Comparison of ENCODE assay signal across 9 cellular contexts in genomic region chr11:108466405-108466804, GRCh38. TPM values are rescaled to one million over a fixed set of nuclear protein-coding genes. Genes with fewer than 3 reads are reported as not detected.
DNase-seq lines count a peak whose midpoint lies in the region; ATAC-seq, FAIRE-seq and TF ChIP-seq lines count a peak whose summit lies in the region.
"Had no signal": no experiment of that assay in that cellular context is flagged by ENCODE, and none has a peak within 500 bp of the region (broad histone marks: within the 10 kb centered on the region; RNA-seq: fewer than 3 reads in every experiment).

No MANE protein-coding gene starts in this region.

- peak overlapping the region; percentile 96; the same call in 1 of the 2 replicates for H3K27ac ChIP-seq in H1 (ENCODE audit: low read depth, low read length)

- H4K5ac ChIP-seq in H1 (ENCODE audit: insufficient read length, low read depth, low read length), result no peak overlapping the region

- H2BK5ac ChIP-seq in H1 (ENCODE audit: low read depth, low read length), result no peak overlapping the region

- no peak overlapping the region for H3K9ac ChIP-seq in NT2/D1 (ENCODE audit: insufficient read length, low read depth)
- H3K9ac ChIP-seq in H1 (replicated peaks in 1 of 4; ENCODE audit: extremely low read depth in 1 of 4, low read depth in 3 of 4, low read length in 3 of 4), result peak overlapping the region in 3 of 4 experiments; percentile 95 to 99 (median 98); a peak in 5 of 7 replicates

- peaks cover 21% of the 10 kb centered on the region for H3K4me1 Mint-ChIP-seq in CD14-positive monocyte

- no peaks in the 10 kb centered on the region for H3K79me1 ChIP-seq in H1 (ENCODE audit: low read depth, low read length)

- no peak overlapping the region for H3K14ac ChIP-seq in H1 (ENCODE audit: insufficient read length)

- H3K27ac Mint-ChIP-seq in CD14-positive monocyte, result peak overlapping the region; percentile 99 to 100 (median 100)

- peak overlapping the region; percentile 76 for H3K4me3 ChIP-seq in NT2/D1 (ENCODE audit: insufficient read length, low read depth)
- H3K4me3 ChIP-seq in H1 (ENCODE audit: extremely low read depth in 1 of 4, insufficient read depth in 2 of 4, low read depth in 3 of 4, low read length in 4 of 4), result peak overlapping the region; percentile 62 to 89 (median 78)
- peak overlapping the region; percentile 80 for H3K4me3 ChIP-seq in neuron (ENCODE audit: low read length)

- no peak for ATAC-seq in HG02938 (IDR thresholded peaks at IDR 0.05; ENCODE audit: unreplicated experiment)

- TF ChIP-seq EP300 in H1 (IDR thresholded peaks at IDR 0.05; ENCODE audit: borderline replicate concordance in 1 of 2, low read depth in 2 of 2, low read length in 2 of 2), result no peak

- no peak for TF ChIP-seq POLR2A in H1 (IDR thresholded peaks at IDR 0.05; ENCODE audit: control extremely low read depth in 1 of 2, low read depth in 2 of 2, low read length in 2 of 2)

- H3K4me3 Mint-ChIP-seq in CD14-positive monocyte, result peak overlapping the region; percentile 97 to 98

- no peak for TF ChIP-seq CTCF in CD14-positive monocyte (IDR thresholded peaks at IDR 0.05)
- TF ChIP-seq CTCF in H1 (IDR thresholded peaks at IDR 0.05; ENCODE audit: control extremely low read depth in 1 of 3, insufficient read depth in 1 of 3, low read depth in 1 of 3, low read length in 3 of 3), result no peak

- H3K18ac ChIP-seq in H1 (ENCODE audit: extremely low read depth, low read length), result no peak overlapping the region

- no peak for TF ChIP-seq RAD21 in H1 (IDR thresholded peaks at IDR 0.05 in 1 of 2, conservative IDR thresholded peaks at IDR 0.05 in 1 of 2; ENCODE audit: low read depth in 2 of 2, low read length in 2 of 2)

- FAIRE-seq in H1 (lab: Jason Lieb, UNC), result no peak

- no peak overlapping the region for H2AK5ac ChIP-seq in H1 (ENCODE audit: low read depth, low read length)

- no peaks in the 10 kb centered on the region for H4K20me1 ChIP-seq in H1 (replicated peaks in 1 of 2; ENCODE audit: control insufficient read depth in 1 of 2, insufficient read depth in 2 of 2, low read length in 2 of 2)

- WGBS in H1 (ENCODE audit: extremely low coverage in 1 of 2, insufficient coverage in 1 of 2, insufficient read length in 1 of 2, insufficient replicate concordance in 2 of 2, low coverage in 1 of 2, low lambda C conversion rate in 2 of 2, missing lambda C conversion rate in 1 of 2), 2 experiments, result 73% methylated on average over 7 of the region's 7 CpGs; no CpG with 5 or more reads in 1 of the 2 experiments

- no peak overlapping the region for H2BK120ac ChIP-seq in H1 (replicated peaks; ENCODE audit: low read depth, low read length)

- H3K23me2 ChIP-seq in H1 (ENCODE audit: low read depth, low read length), result peaks cover 3% of the 10 kb centered on the region

- no peak overlapping the region for H2BK15ac ChIP-seq in H1 (ENCODE audit: low read length)

- H2BK12ac ChIP-seq in H1 (ENCODE audit: low read depth, low read length), result no peak overlapping the region

- H3K4me1 ChIP-seq in NT2/D1 (ENCODE audit: insufficient read depth, insufficient read length) (no peaks in the 10 kb centered on the region), H1 (replicated peaks in 1 of 4; ENCODE audit: control insufficient read depth in 3 of 4, insufficient read depth in 4 of 4, low read length in 3 of 4) (no peaks in the 10 kb centered on the region; a peak in 1 of 7 replicates), neuron (ENCODE audit: insufficient read depth, low read length) (peaks cover 3% of the 10 kb centered on the region)

- no peaks in the 10 kb centered on the region for H3K79me2 ChIP-seq in H1 (ENCODE audit: control insufficient read depth in 1 of 2, insufficient read depth in 2 of 2, low read length in 2 of 2)

- no peaks in the 10 kb centered on the region for H3K36me3 Mint-ChIP-seq in CD14-positive monocyte

- H3K4me2 ChIP-seq in H1 (ENCODE audit: insufficient read depth in 1 of 2, low read depth in 2 of 2, low read length in 2 of 2), result peak overlapping the region; percentile 65 to 93

- H3K36me3 ChIP-seq in NT2/D1 (ENCODE audit: insufficient read depth, insufficient read length, low read length) (no peaks in the 10 kb centered on the region), H1 (ENCODE audit: control insufficient read depth in 2 of 4, insufficient read depth in 4 of 4, low read length in 3 of 4) (no peaks in the 10 kb centered on the region), neuron (ENCODE audit: insufficient read depth, low read length) (no peaks in the 10 kb centered on the region)

- H3K23ac ChIP-seq in H1 (ENCODE audit: insufficient read length), result no peak overlapping the region

- H4K91ac ChIP-seq in H1 (replicated peaks; ENCODE audit: insufficient read length, low read length), result no peak overlapping the region

- POLR2A ChIA-PET in H1 (lab: Charles Lee; ENCODE audit: partially characterized antibody), result interaction anchor here (0.7 to 1.2 kb wide), 4 partner anchors 32 to 182 kb away, joined by 3 to 4 read pairs (median 3); partner anchors contain the start of gene POGLUT3

- H3K9me3 ChIP-seq in NT2/D1 (ENCODE audit: insufficient read depth, low read length), result no peaks in the 10 kb centered on the region
- no peaks in the 10 kb centered on the region for H3K9me3 ChIP-seq in H1 (ENCODE audit: insufficient read depth in 2 of 2, low read depth in 1 of 2, low read length in 1 of 2)
- H3K9me3 ChIP-seq in neuron (ENCODE audit: low read length), result no peaks in the 10 kb centered on the region

- CTCF ChIA-PET in H1 (lab: Charles Lee; ENCODE audit: partially characterized antibody), result no interaction called here

- H2AFZ ChIP-seq in H1 (ENCODE audit: low read length) (peak overlapping the region; percentile 99; the same call in 1 of the 2 replicates), neuron (ENCODE audit: low read depth, low read length) (peak overlapping the region; percentile 75)

- DNase-seq in CD14-positive monocyte (ENCODE audit: low spot score) (no peak), NT2/D1 (ENCODE audit: low read depth, low spot score) (no peak), H1 (ENCODE audit: low read depth in 1 of 2, low spot score in 2 of 2) (no peak), NCI-H1092 (lab: John Stamatoyannopoulos, UW) (no peak), NCI-H526 treated with DMSO at 0.1 percent for 48 hours (lab: John Stamatoyannopoulos, UW) (no peak), LoVo (ENCODE audit: low spot score) (no peak)
- DNase-seq: stimulated activated CD4-positive, alpha-beta T cell treated with anti-CD3 and anti-CD28 coated beads, Interleukin-4, amount 100 ng/mL, for 1 hour had no signal

- no peak overlapping the region for H3K4ac ChIP-seq in H1 (replicated peaks; ENCODE audit: insufficient read length, low read depth, low read length)

- H2BK20ac ChIP-seq in H1 (ENCODE audit: low read length), result no peak overlapping the region

- no peak overlapping the region; the same call in 1 of the 2 replicates for H4K8ac ChIP-seq in H1 (ENCODE audit: extremely low read depth, insufficient read depth, low read length)

- peaks cover 3 to 4% (median 4%) of the 10 kb centered on the region in 3 donors for H3K27me3 Mint-ChIP-seq in CD14-positive monocyte (ENCODE audit: low read depth in 3 of 3)

- H3K56ac ChIP-seq in H1 (replicated peaks; ENCODE audit: insufficient read length, low read depth, low read length), result no peak overlapping the region

- H3K27me3 ChIP-seq in NT2/D1 (ENCODE audit: insufficient read depth, insufficient read length), result no peaks in the 10 kb centered on the region
- H3K27me3 ChIP-seq in H1 (replicated peaks in 1 of 4; ENCODE audit: control insufficient read depth in 3 of 4, extremely low read depth in 1 of 4, insufficient read depth in 3 of 4, low read length in 3 of 4), result no peaks in the 10 kb centered on the region
- no peaks in the 10 kb centered on the region for H3K27me3 ChIP-seq in neuron (ENCODE audit: insufficient read depth, low read length)

- no peaks in the 10 kb centered on the region for H3K9me3 Mint-ChIP-seq in CD14-positive monocyte

- intact Hi-C loops in CD14-positive monocyte (cut with micrococcal nuclease), result loop anchor here in 1 of 2 donors (2.0 to 5.0 kb wide), 2 partner anchors 30 to 244 kb away; partner anchors contain the start of genes ATM and NPAT

TF ChIP-seq in H1, 55 proteins besides CTCF, POLR2A, EP300 and RAD21 (continues in another document):
- TF ChIP-seq CHD1 (IDR thresholded peaks at IDR 0.05; ENCODE audit: low read depth, low read length) (no peak), ATF3 (IDR thresholded peaks at IDR 0.05; ENCODE audit: insufficient read depth, low read depth, low read length) (no peak), HDAC6 (IDR thresholded peaks at IDR 0.05; ENCODE audit: low read depth, low read length) (no peak), E2F6 (IDR thresholded peaks at IDR 0.05) (no peak)

RNA-seq across cellular contexts. Expression of gene C11orf65, which starts 0.9 kb away (rescaled TPM):
- polyA plus RNA-seq in CD14-positive monocyte, result not detected
- total RNA-seq in H1 (2021; fragmentation: NEBNext Ultra II Directional; extraction: Animal tissue kit (Norgen Biotek cat#: 25700)), result 0.22 and 0.52 TPM in 2 replicates
- polyA plus RNA-seq in H1 (2011; rRNA removed), result 0.08 and 0.14 TPM in 2 replicates
- 0.34 TPM for polyA plus RNA-seq in H1 (2011; cell fraction: cytosol; rRNA removed)
- 0.10 TPM for polyA plus RNA-seq in H1 (2011; cell fraction: nucleus; rRNA removed)
- 0.28 to 0.50 TPM (median 0.46 TPM) in 4 replicates for polyA plus RNA-seq in H1 (2012, experiment 1 of 2)
- polyA plus RNA-seq in H1 (2012, experiment 2 of 2), result not detected
- polyA plus RNA-seq in H1 (2013, experiment 1 of 2), result 0.34 TPM
- polyA plus RNA-seq in H1 (2013, experiment 2 of 2), result 0.70 TPM
- 0.22 and 0.41 TPM in 2 replicates for polyA minus RNA-seq in H1 (2011; rRNA and poly(A)+ RNA removed)
- not detected for polyA minus RNA-seq in H1 (2011; cell fraction: cytosol; rRNA and poly(A)+ RNA removed)
- 0.30 TPM for polyA minus RNA-seq in H1 (2011; cell fraction: nucleus; rRNA and poly(A)+ RNA removed)

RNA-seq across cellular contexts. Expression of gene POGLUT3, which starts 31.8 kb away (rescaled TPM):
- polyA plus RNA-seq in CD14-positive monocyte, result 1 to 10 TPM in 1 of 2 donors, under 1 TPM in 1; 0.80 to 1.2 TPM
- 14.6 and 17.4 TPM in 2 replicates for total RNA-seq in H1 (2021; fragmentation: NEBNext Ultra II Directional; extraction: Animal tissue kit (Norgen Biotek cat#: 25700))
- 3.5 and 4.7 TPM in 2 replicates for polyA plus RNA-seq in H1 (2011; rRNA removed)
- 6.3 TPM for polyA plus RNA-seq in H1 (2011; cell fraction: cytosol; rRNA removed)
- polyA plus RNA-seq in H1 (2011; cell fraction: nucleus; rRNA removed), result 5.2 TPM
- 7.1 to 11.6 TPM (median 8.5 TPM) in 4 replicates for polyA plus RNA-seq in H1 (2012, experiment 1 of 2)
- 0.76 TPM for polyA plus RNA-seq in H1 (2012, experiment 2 of 2)
- polyA plus RNA-seq in H1 (2013, experiment 1 of 2), result 25.2 TPM
- polyA plus RNA-seq in H1 (2013, experiment 2 of 2), result 26.7 TPM
- polyA minus RNA-seq in H1 (2011; rRNA and poly(A)+ RNA removed), result 7.4 and 16.5 TPM in 2 replicates
- 12.2 TPM for polyA minus RNA-seq in H1 (2011; cell fraction: cytosol; rRNA and poly(A)+ RNA removed)
- 14.6 TPM for polyA minus RNA-seq in H1 (2011; cell fraction: nucleus; rRNA and poly(A)+ RNA removed)
